ENCODE assay signal across 15 cellular contexts in genomic region chr13:111317571-111318360, GRCh38. TPM values are rescaled to one million over a fixed set of nuclear protein-coding genes. Genes with fewer than 3 reads are reported as not detected.
DNase-seq lines count a peak whose midpoint lies in the region; ATAC-seq and TF ChIP-seq lines count a peak whose summit lies in the region.
"Had no signal": no experiment of that assay in that cellular context is flagged by ENCODE, and none has a peak within 500 bp of the region (broad histone marks: within the 10 kb centered on the region; RNA-seq: fewer than 3 reads in every experiment).

No MANE protein-coding gene starts in this region.

- H3F3A ChIP-seq in smooth muscle cell (ENCODE audit: low read depth): no peaks in the 10 kb centered on the region

- 82 to 87% methylated on average over 28 to 29 of the region's 29 CpGs for WGBS in aorta, 2 donors
- WGBS in smooth muscle cell (ENCODE audit: low lambda C conversion rate): 97% methylated on average over 23 of the region's 29 CpGs

- no peaks in the 10 kb centered on the region for H3K27me3 ChIP-seq in aorta (ENCODE audit: control insufficient read depth in 1 of 2, insufficient read depth in 2 of 2, low read length in 1 of 2)
- H3K27me3 ChIP-seq in smooth muscle cell (ENCODE audit: low read depth): no peaks in the 10 kb centered on the region
- no peaks in the 10 kb centered on the region for H3K27me3 ChIP-seq in A673 (replicated peaks; ENCODE audit: insufficient read depth, low read depth, low read length, poor library complexity)
- H3K27me3 ChIP-seq: BLaER1 had no signal

- H3K4me3 Mint-ChIP-seq in activated CD8-positive, alpha-beta memory T cell treated with anti-CD3 and anti-CD28 coated beads, Interleukin-2, amount 10 ng/mL, durations not matched to agents 7 days and 5 days: no peak overlapping the region
- no peak overlapping the region for H3K4me3 Mint-ChIP-seq in natural killer cell treated with Interleukin-12 subunit alpha and Interleukin-12 subunit beta and Interleukin-15 and Interleukin-18, amount 100 ng/mL, for 72 hours
- no peak overlapping the region for H3K4me3 Mint-ChIP-seq in natural killer cell

- CTCF ChIA-PET in activated CD8-positive, alpha-beta memory T cell treated with anti-CD3 and anti-CD28 coated beads, Interleukin-2, amount 10 ng/mL, durations not matched to agents 7 days and 5 days (lab: Charles Lee): no interaction called here
- CTCF ChIA-PET in A673 (lab: Charles Lee): no interaction called here

- H3K4me3 ChIP-seq in aorta (ENCODE audit: low read length in 2 of 2): no peak overlapping the region
- no peak overlapping the region for H3K4me3 ChIP-seq in smooth muscle cell
- no peak overlapping the region for H3K4me3 ChIP-seq in A673 (ENCODE audit: low read depth, low read length, poor library complexity, severe bottlenecking)
- H3K4me3 ChIP-seq: BLaER1 had no signal

- H3K9me3 ChIP-seq in aorta (ENCODE audit: control insufficient read depth, low read length): no peaks in the 10 kb centered on the region
- H3K9me3 ChIP-seq in smooth muscle cell (replicated peaks; ENCODE audit: low read depth): peaks cover 1% of the 10 kb centered on the region
- no peaks in the 10 kb centered on the region for H3K9me3 ChIP-seq in A673 (ENCODE audit: low read depth, low read length, poor library complexity, severe bottlenecking)

- no peaks in the 10 kb centered on the region for H3K79me2 ChIP-seq in smooth muscle cell (ENCODE audit: low read depth)

- H3K36me3 Mint-ChIP-seq in activated CD8-positive, alpha-beta memory T cell treated with anti-CD3 and anti-CD28 coated beads, Interleukin-2, amount 10 ng/mL, durations not matched to agents 7 days and 5 days: peaks cover 5% of the 10 kb centered on the region
- H3K36me3 Mint-ChIP-seq in natural killer cell treated with Interleukin-12 subunit alpha and Interleukin-12 subunit beta and Interleukin-15 and Interleukin-18, amount 100 ng/mL, for 72 hours: no peaks in the 10 kb centered on the region
- H3K36me3 Mint-ChIP-seq in natural killer cell: no peaks in the 10 kb centered on the region

- H3K9me3 Mint-ChIP-seq in activated CD8-positive, alpha-beta memory T cell treated with anti-CD3 and anti-CD28 coated beads, Interleukin-2, amount 10 ng/mL, durations not matched to agents 7 days and 5 days (ENCODE audit: low read depth): no peaks in the 10 kb centered on the region
- H3K9me3 Mint-ChIP-seq in natural killer cell treated with Interleukin-12 subunit alpha and Interleukin-12 subunit beta and Interleukin-15 and Interleukin-18, amount 100 ng/mL, for 72 hours: no peaks in the 10 kb centered on the region
- H3K9me3 Mint-ChIP-seq in natural killer cell: no peaks in the 10 kb centered on the region

- no peaks in the 10 kb centered on the region for H3K36me3 ChIP-seq in aorta (ENCODE audit: control insufficient read depth in 1 of 2, insufficient read depth in 2 of 2, low read length in 1 of 2)
- H3K36me3 ChIP-seq in smooth muscle cell (ENCODE audit: low read depth): no peaks in the 10 kb centered on the region
- no peaks in the 10 kb centered on the region for H3K36me3 ChIP-seq in A673 (ENCODE audit: insufficient read depth, low read length, poor library complexity, severe bottlenecking)

- TF ChIP-seq CTCF in natural killer cell (IDR thresholded peaks at IDR 0.05) (no peak), smooth muscle cell (IDR thresholded peaks at IDR 0.05; ENCODE audit: borderline replicate concordance, insufficient read depth, poor library complexity, severe bottlenecking) (no peak), A673 (conservative IDR thresholded peaks at IDR 0.05; ENCODE audit: low read depth, low read length) (no peak)

- no peak for ATAC-seq in activated CD8-positive, alpha-beta memory T cell treated with anti-CD3 and anti-CD28 coated beads, Interleukin-2, amount 10 ng/mL, durations not matched to agents 7 days and 5 days
- ATAC-seq in natural killer cell treated with Interleukin-12 subunit alpha and Interleukin-12 subunit beta and Interleukin-15 and Interleukin-18, amount 100 ng/mL, for 72 hours: no peak
- no peak for ATAC-seq in natural killer cell
- ATAC-seq in aorta (ENCODE audit: low FRiP score): no peak

- H3K27ac ChIP-seq in aorta (ENCODE audit: low read depth in 1 of 2, low read length in 2 of 2) (no peak overlapping the region), smooth muscle cell (ENCODE audit: low read depth) (no peak overlapping the region), A673 (ENCODE audit: low read depth, low read length, poor library complexity, severe bottlenecking) (no peak overlapping the region)
- H3K27ac ChIP-seq: 22Rv1, BLaER1 had no signal

- H3K4me1 ChIP-seq in aorta (ENCODE audit: control insufficient read depth in 1 of 2, insufficient read depth in 2 of 2, low read length in 2 of 2) (no peaks in the 10 kb centered on the region), smooth muscle cell (ENCODE audit: low read depth) (no peaks in the 10 kb centered on the region), A673 (ENCODE audit: insufficient read depth, low read length, poor library complexity, severe bottlenecking) (no peaks in the 10 kb centered on the region)

- H3K27ac Mint-ChIP-seq in activated CD8-positive, alpha-beta memory T cell treated with anti-CD3 and anti-CD28 coated beads, Interleukin-2, amount 10 ng/mL, durations not matched to agents 7 days and 5 days: no peak overlapping the region
- no peak overlapping the region for H3K27ac Mint-ChIP-seq in natural killer cell treated with Interleukin-12 subunit alpha and Interleukin-12 subunit beta and Interleukin-15 and Interleukin-18, amount 100 ng/mL, for 72 hours
- H3K27ac Mint-ChIP-seq in natural killer cell: peak overlapping the region in 1 of 2 donors; percentile 22
- H3K27ac Mint-ChIP-seq: IgD-negative memory B cell had no signal

- POLR2A ChIA-PET in A673 (lab: Charles Lee; ENCODE audit: low non-redundant PET): no interaction called here

- intact Hi-C loops in natural killer cell (cut with micrococcal nuclease) (no loop called here), posterior vena cava (cut with DNase I) (no loop called here), aorta (cut with DNase I) (no loop called here), A673 (cut with micrococcal nuclease; ENCODE audit: unreplicated experiment) (no loop called here)

- BruUV-seq in A673 (replicated peaks; lab: Mats Ljungman, UMichigan): no TSS peak

- H3K27me3 Mint-ChIP-seq in activated CD8-positive, alpha-beta memory T cell treated with anti-CD3 and anti-CD28 coated beads, Interleukin-2, amount 10 ng/mL, durations not matched to agents 7 days and 5 days: no peaks in the 10 kb centered on the region
- no peaks in the 10 kb centered on the region for H3K27me3 Mint-ChIP-seq in natural killer cell treated with Interleukin-12 subunit alpha and Interleukin-12 subunit beta and Interleukin-15 and Interleukin-18, amount 100 ng/mL, for 72 hours
- no peaks in the 10 kb centered on the region for H3K27me3 Mint-ChIP-seq in natural killer cell (ENCODE audit: low read depth in 2 of 2)
- H3K27me3 Mint-ChIP-seq: IgD-negative memory B cell had no signal

- DNase-seq in activated CD8-positive, alpha-beta memory T cell treated with anti-CD3 and anti-CD28 coated beads, Interleukin-2, amount 10 ng/mL, durations not matched to agents 7 days and 5 days: peak; percentile 31
- no peak for DNase-seq in activated CD8-positive, alpha-beta memory T cell treated with anti-CD3 and anti-CD28 coated beads, Interleukin-2, amount 50 U/mL, for 4 hours
- DNase-seq in natural killer cell treated with Interleukin-12 subunit alpha and Interleukin-12 subunit beta and Interleukin-15 and Interleukin-18, amount 100 ng/mL, for 72 hours (ENCODE audit: low spot score): peak; percentile 34
- DNase-seq in natural killer cell: no peak
- DNase-seq in posterior vena cava (ENCODE audit: low spot score): peak; percentile 76
- no peak for DNase-seq in aorta
- DNase-seq in smooth muscle cell (lab: John Stamatoyannopoulos, UW; ENCODE audit: unreplicated experiment): no peak
- DNase-seq in A673 (ENCODE audit: low spot score): no peak
- DNase-seq: AML-193, DMS53, GF-D8 had no signal

- H2AFZ ChIP-seq in smooth muscle cell (ENCODE audit: low read depth): no peak overlapping the region

- H4K20me1 ChIP-seq in smooth muscle cell (ENCODE audit: low read depth): no peaks in the 10 kb centered on the region
- H4K20me1 ChIP-seq: BLaER1 had no signal

- no peak overlapping the region for H3K4me2 ChIP-seq in smooth muscle cell
- H3K4me2 ChIP-seq: BLaER1 had no signal

- peaks cover 4% of the 10 kb centered on the region for H3K4me1 Mint-ChIP-seq in activated CD8-positive, alpha-beta memory T cell treated with anti-CD3 and anti-CD28 coated beads, Interleukin-2, amount 10 ng/mL, durations not matched to agents 7 days and 5 days
- peaks cover 3 to 5% of the 10 kb centered on the region in 2 donors for H3K4me1 Mint-ChIP-seq in natural killer cell treated with Interleukin-12 subunit alpha and Interleukin-12 subunit beta and Interleukin-15 and Interleukin-18, amount 100 ng/mL, for 72 hours (ENCODE audit: low read depth in 2 of 2)
- H3K4me1 Mint-ChIP-seq in natural killer cell: no peaks in the 10 kb centered on the region
- H3K4me1 Mint-ChIP-seq: IgD-negative memory B cell had no signal

- no peak overlapping the region for H3K9ac ChIP-seq in smooth muscle cell (ENCODE audit: low read depth)
- H3K9ac ChIP-seq: BLaER1 had no signal

RNA-seq across cellular contexts. Expression of gene TEX29, which starts 2.7 kb away (rescaled TPM):
- under 1 TPM; 0.40 to 0.96 TPM for total RNA-seq in activated CD8-positive, alpha-beta memory T cell treated with anti-CD3 and anti-CD28 coated beads, Interleukin-2, amount 10 ng/mL, durations not matched to agents 7 days and 5 days
- under 1 TPM; 0.59 to 0.67 TPM for total RNA-seq in natural killer cell treated with Interleukin-12 subunit alpha and Interleukin-12 subunit beta and Interleukin-15 and Interleukin-18, amount 100 ng/mL, for 72 hours
- not detected for total RNA-seq in natural killer cell
- under 1 TPM in 1 of 2 donors, not detected in 1; 0.29 TPM for total RNA-seq in posterior vena cava
- 1 to 10 TPM in 1 of 2 donors, under 1 TPM in 1; 0.96 to 1.8 TPM for total RNA-seq in aorta
- 1 to 10 TPM; 1.6 to 5.5 TPM for polyA plus RNA-seq in aorta
- 1.0 TPM in 1 of 2 replicates, not detected in the other for total RNA-seq in smooth muscle cell
- polyA plus RNA-seq in smooth muscle cell: 4.4 and 6.1 TPM in 2 replicates
- total RNA-seq in A673 (2021): 0.45 and 0.76 TPM in 2 replicates
- total RNA-seq: HT-29 had no signal
- polyA plus RNA-seq: IgD-negative memory B cell had no signal

Comparison
In these comparisons a context has a peak if more than half of its experiments do, and no peak if none do; other contexts are left out.
1. DNase-seq: peak in activated CD8-positive, alpha-beta memory T cell treated with anti-CD3 and anti-CD28 coated beads, Interleukin-2, amount 10 ng/mL, durations not matched to agents 7 days and 5 days (single experiment), natural killer cell treated with Interleukin-12 subunit alpha and Interleukin-12 subunit beta and Interleukin-15 and Interleukin-18, amount 100 ng/mL, for 72 hours (single experiment) and posterior vena cava (single experiment); none in activated CD8-positive, alpha-beta memory T cell treated with anti-CD3 and anti-CD28 coated beads, Interleukin-2, amount 50 U/mL, for 4 hours (single experiment), natural killer cell (single experiment), aorta (0 of 2), smooth muscle cell (single experiment) and A673 (single experiment).